In genomic region chr6:126335210-126335609, GRCh38 we compare ENCODE assay signal across 23 cellular contexts. TPM values are rescaled to one million over a fixed set of nuclear protein-coding genes. Genes with fewer than 3 reads are reported as not detected.
DNase-seq lines count a peak whose midpoint lies in the region; ATAC-seq and TF ChIP-seq lines count a peak whose summit lies in the region.
"Had no signal": no experiment of that assay in that cellular context is flagged by ENCODE, and none has a peak within 500 bp of the region (broad histone marks: within the 10 kb centered on the region; RNA-seq: fewer than 3 reads in every experiment).

No MANE protein-coding gene starts in this region.

- H3K4me3 ChIP-seq in GM23338: no peak overlapping the region
- H3K4me3 ChIP-seq in epithelial cell of proximal tubule (ENCODE audit: low read depth, low read length): no peak overlapping the region
- H3K4me3 ChIP-seq: SJSA1, thoracic aorta had no signal

- H3K27ac Mint-ChIP-seq in GM23338 (no peak overlapping the region), progenitor cell of endocrine pancreas (no peak overlapping the region)
- no peak overlapping the region for H3K27ac Mint-ChIP-seq in T-helper 2 cell treated with Interferon-gamma antibody and Interleukin-4, amounts not matched to agents 5 μg/mL and 100 μg/mL, for 36 hours
- H3K27ac Mint-ChIP-seq: activated CD8-positive, alpha-beta T cell treated with anti-CD3 and anti-CD28 coated beads for 36 hours; activated naive CD4-positive, alpha-beta T cell treated with anti-CD3 and anti-CD28 coated beads for 36 hours; B cell; nephron had no signal

- intact Hi-C loops in sciatic nerve (cut with DNase I): no loop called here

- DNase-seq in GM23338 (ENCODE audit: low spot score) (peak; percentile 59), RKO (ENCODE audit: low spot score) (peak; percentile 11), epithelial cell of proximal tubule (ENCODE audit: low read depth) (no peak), progenitor cell of endocrine pancreas (ENCODE audit: low spot score, unreplicated experiment) (no peak), sciatic nerve (ENCODE audit: low spot score) (no peak)
- DNase-seq in T-helper 2 cell treated with Interferon-gamma antibody and Interleukin-4, amounts not matched to agents 5 μg/mL and 100 μg/mL, for 36 hours (ENCODE audit: low spot score): no peak
- no peak for DNase-seq in activated T-cell treated with anti-CD3 and anti-CD28 coated beads, Interleukin-2, amount 50 U/mL, for 48 hours
- DNase-seq: activated CD4-positive, CD25-positive, alpha-beta regulatory T cell; activated CD8-positive, alpha-beta T cell treated with anti-CD3 and anti-CD28 coated beads for 36 hours; activated naive CD4-positive, alpha-beta T cell treated with anti-CD3 and anti-CD28 coated beads for 36 hours; amygdala; NCI-H1417; NCI-H524 treated with DMSO at 0.1 percent for 48 hours; posterior cingulate gyrus; stimulated activated CD4-positive, alpha-beta T cell treated with anti-CD3 and anti-CD28 coated beads, Interleukin-2, amount 100 ng/mL, for 24 hours; stimulated activated naive CD4-positive, alpha-beta T cell; T-helper 2 cell had no signal

- no peaks in the 10 kb centered on the region for H3K36me3 Mint-ChIP-seq in GM23338 (ENCODE audit: low read depth)
- no peaks in the 10 kb centered on the region for H3K36me3 Mint-ChIP-seq in progenitor cell of endocrine pancreas (ENCODE audit: insufficient read depth)
- H3K36me3 Mint-ChIP-seq in T-helper 2 cell treated with Interferon-gamma antibody and Interleukin-4, amounts not matched to agents 5 μg/mL and 100 μg/mL, for 36 hours (ENCODE audit: low read depth): no peaks in the 10 kb centered on the region

- H3K79me2 ChIP-seq in GM23338 (replicated peaks; ENCODE audit: insufficient read depth): no peaks in the 10 kb centered on the region

- H3K4me1 Mint-ChIP-seq in GM23338: no peaks in the 10 kb centered on the region
- no peaks in the 10 kb centered on the region for H3K4me1 Mint-ChIP-seq in progenitor cell of endocrine pancreas (ENCODE audit: low read depth)
- H3K4me1 Mint-ChIP-seq in T-helper 2 cell treated with Interferon-gamma antibody and Interleukin-4, amounts not matched to agents 5 μg/mL and 100 μg/mL, for 36 hours (ENCODE audit: low read depth): no peaks in the 10 kb centered on the region
- H3K4me1 Mint-ChIP-seq: B cell; central memory CD8-positive, alpha-beta T cell; nephron had no signal

- ATAC-seq in GM23338 (peak; percentile 54), sciatic nerve (no peak)
- ATAC-seq: activated CD8-positive, alpha-beta T cell treated with anti-CD3 and anti-CD28 coated beads for 36 hours; esophagus mucosa had no signal

- H3K4me2 ChIP-seq in GM23338: no peak overlapping the region

- no peaks in the 10 kb centered on the region for H3K27me3 ChIP-seq in GM23338 (ENCODE audit: insufficient read depth)

- H3K27ac ChIP-seq in GM23338 (ENCODE audit: low read depth): no peak overlapping the region
- H3K27ac ChIP-seq: SJSA1, thoracic aorta had no signal

- TF ChIP-seq CTCF in GM23338 (conservative IDR thresholded peaks at IDR 0.05; ENCODE audit: low read depth in 2 of 2) (peak; percentile 53 to 54), epithelial cell of proximal tubule (conservative IDR thresholded peaks at IDR 0.05; ENCODE audit: low read depth, low read length) (peak; percentile 14), progenitor cell of endocrine pancreas (IDR thresholded peaks at IDR 0.05; ENCODE audit: unreplicated experiment) (peak; percentile 9)

- H2AFZ ChIP-seq in GM23338: no peak overlapping the region

- no peaks in the 10 kb centered on the region for H3K9me2 ChIP-seq in GM23338 (ENCODE audit: insufficient read depth)

- H4K20me1 ChIP-seq in GM23338 (replicated peaks; ENCODE audit: insufficient read depth): no peaks in the 10 kb centered on the region

- peaks cover 6% of the 10 kb centered on the region for H3K4me1 ChIP-seq in GM23338 (ENCODE audit: insufficient read depth)
- H3K4me1 ChIP-seq: SJSA1 had no signal

- no peaks in the 10 kb centered on the region for H3K27me3 Mint-ChIP-seq in GM23338 (ENCODE audit: insufficient read depth, low read depth, poor library complexity)
- no peaks in the 10 kb centered on the region for H3K27me3 Mint-ChIP-seq in progenitor cell of endocrine pancreas
- H3K27me3 Mint-ChIP-seq in T-helper 2 cell treated with Interferon-gamma antibody and Interleukin-4, amounts not matched to agents 5 μg/mL and 100 μg/mL, for 36 hours (ENCODE audit: low read depth): no peaks in the 10 kb centered on the region
- H3K27me3 Mint-ChIP-seq: activated CD8-positive, alpha-beta T cell treated with anti-CD3 and anti-CD28 coated beads for 36 hours; B cell; central memory CD8-positive, alpha-beta T cell had no signal

- H3K9me3 Mint-ChIP-seq in GM23338 (no peaks in the 10 kb centered on the region), progenitor cell of endocrine pancreas (ENCODE audit: low read depth) (no peaks in the 10 kb centered on the region)
- H3K9me3 Mint-ChIP-seq in T-helper 2 cell treated with Interferon-gamma antibody and Interleukin-4, amounts not matched to agents 5 μg/mL and 100 μg/mL, for 36 hours: no peaks in the 10 kb centered on the region
- H3K9me3 Mint-ChIP-seq: activated CD8-positive, alpha-beta T cell treated with anti-CD3 and anti-CD28 coated beads for 36 hours; activated naive CD4-positive, alpha-beta T cell treated with anti-CD3 and anti-CD28 coated beads for 36 hours; central memory CD8-positive, alpha-beta T cell; nephron had no signal

- no peaks in the 10 kb centered on the region for H3K36me3 ChIP-seq in GM23338 (ENCODE audit: insufficient read depth)
- H3K36me3 ChIP-seq: SJSA1, thoracic aorta had no signal

- H3K4me3 Mint-ChIP-seq in GM23338: no peak overlapping the region
- H3K4me3 Mint-ChIP-seq in progenitor cell of endocrine pancreas (ENCODE audit: low read depth): no peak overlapping the region
- H3K4me3 Mint-ChIP-seq in T-helper 2 cell treated with Interferon-gamma antibody and Interleukin-4, amounts not matched to agents 5 μg/mL and 100 μg/mL, for 36 hours: no peak overlapping the region
- H3K4me3 Mint-ChIP-seq: activated CD8-positive, alpha-beta T cell treated with anti-CD3 and anti-CD28 coated beads for 36 hours; activated naive CD4-positive, alpha-beta T cell treated with anti-CD3 and anti-CD28 coated beads for 36 hours; B cell; central memory CD8-positive, alpha-beta T cell; nephron had no signal

- no peaks in the 10 kb centered on the region for H3F3A ChIP-seq in GM23338 (replicated peaks; ENCODE audit: low read depth)

TF ChIP-seq in GM23338, 12 proteins besides CTCF, POLR2A, EP300 and RAD21:
- TF ChIP-seq NANOG (IDR thresholded peaks at IDR 0.05; ENCODE audit: borderline replicate concordance): no peak
- peak; percentile 29; the same call in 1 of the 2 replicates for TF ChIP-seq CREB1 (CRISPR knock-in tag; IDR thresholded peaks at IDR 0.05; ENCODE audit: low read depth)

RNA-seq across cellular contexts. Expression of gene CENPW, which starts 4.7 kb away (rescaled TPM):
- total RNA-seq in GM23338 (2014; rRNA removed; shearing (Covaris generic)): 16.5 and 22.4 TPM in 2 replicates
- polyA plus RNA-seq in GM23338 (2016; fragmentation: Nextera tagmentation; extraction: Ambion mirVana): 303 and 340 TPM in 2 replicates
- total RNA-seq in epithelial cell of proximal tubule (29.0 and 30.2 TPM in 2 replicates), progenitor cell of endocrine pancreas (22.5 and 26.9 TPM in 2 replicates), sciatic nerve (2.8 TPM)
- total RNA-seq: thoracic aorta had no signal

Comparison
In these comparisons a context has a peak if more than half of its experiments do, and no peak if none do; other contexts are left out.
1. DNase-seq: peak in GM23338 (single experiment) and RKO (single experiment); none in epithelial cell of proximal tubule (single experiment), progenitor cell of endocrine pancreas (single experiment), sciatic nerve (single experiment), T-helper 2 cell treated with Interferon-gamma antibody and Interleukin-4, amounts not matched to agents 5 μg/mL and 100 μg/mL, for 36 hours (single experiment) and activated T-cell treated with anti-CD3 and anti-CD28 coated beads, Interleukin-2, amount 50 U/mL, for 48 hours (0 of 2).
2. Peak in every context shown above with its lines, with median percentiles within 50 percentile points of each other: CTCF ChIP-seq.